ENCODE assay signal across 16 cellular contexts in the genomic region with DNA sequence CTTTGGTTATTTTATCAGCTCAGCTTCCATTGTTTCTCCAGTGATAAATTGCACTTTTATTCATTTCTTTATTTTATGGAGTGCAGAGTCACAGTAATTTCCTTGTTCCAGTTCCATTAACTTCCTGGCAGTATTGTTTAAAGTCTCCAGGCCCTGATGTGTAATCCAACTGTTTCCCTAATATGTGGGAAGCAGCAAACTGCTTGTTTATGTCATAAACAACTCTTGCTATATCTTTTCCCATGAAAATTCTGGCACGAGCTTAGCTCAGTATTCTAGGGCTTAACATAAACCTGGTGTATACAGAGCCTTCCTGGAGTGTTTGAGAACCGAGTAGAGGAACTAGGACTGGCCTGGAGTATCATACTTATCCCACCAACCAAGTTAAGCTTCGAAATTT.
A peak's percentile ranks its signal among the peaks of the same experiment; 100 is the strongest.
DNase-seq lines count a peak whose midpoint lies in the region; ATAC-seq and TF ChIP-seq lines count a peak whose summit lies in the region.
"Had no signal": no experiment of that assay in that cellular context is flagged by ENCODE, and none has a peak within 500 bp of the region (broad histone marks: within the 10 kb centered on the region; RNA-seq: fewer than 3 reads in every experiment).

No MANE protein-coding gene starts in this region.

- POLR2A ChIA-PET in OCI-LY7 (lab: Charles Lee): interaction anchor here (0.7 kb wide), 1 partner anchor 460 kb away, joined by 3 read pairs; no protein-coding TSS in a partner anchor
- POLR2A ChIA-PET in CD4-positive, alpha-beta T cell (lab: Charles Lee): no interaction called here

- no peak overlapping the region for H3K4me2 ChIP-seq in OCI-LY7 (ENCODE audit: low read length)

- no peak overlapping the region for H3K27ac ChIP-seq in OCI-LY7 (ENCODE audit: low read depth, low read length, poor library complexity, severe bottlenecking)
- no peak overlapping the region for H3K27ac ChIP-seq in CD4-positive, alpha-beta T cell (ENCODE audit: low read depth, low read length)

- no TSS peak for BruUV-seq in OCI-LY7 (replicated peaks; lab: Mats Ljungman, UMichigan)

- intact Hi-C loops in OCI-LY7 (cut with micrococcal nuclease; ENCODE audit: unreplicated experiment): no loop called here
- intact Hi-C loops in CD4-positive, alpha-beta T cell (cut with DNase I, micrococcal nuclease): no loop called here

- no peaks in the 10 kb centered on the region for H3K9me3 ChIP-seq in OCI-LY7 (ENCODE audit: low read length)
- H3K9me3 ChIP-seq in CD4-positive, alpha-beta T cell (ENCODE audit: control insufficient read depth, low read length): no peaks in the 10 kb centered on the region

- no peak for TF ChIP-seq CTCF in OCI-LY7 (conservative IDR thresholded peaks at IDR 0.05; ENCODE audit: low read length)
- no peak for TF ChIP-seq CTCF in CD4-positive, alpha-beta T cell (IDR thresholded peaks at IDR 0.05)

- no peak overlapping the region for H3K4me3 ChIP-seq in OCI-LY7 (ENCODE audit: low read depth, low read length, poor library complexity, severe bottlenecking)
- H3K4me3 ChIP-seq: K562 had no signal

- no peaks in the 10 kb centered on the region for H3K4me1 Mint-ChIP-seq in CD4-positive, alpha-beta T cell (ENCODE audit: low read depth)

- no peaks in the 10 kb centered on the region for H3K36me3 Mint-ChIP-seq in CD4-positive, alpha-beta T cell (ENCODE audit: low read depth)

- H3K27me3 ChIP-seq in CD4-positive, alpha-beta T cell (ENCODE audit: control insufficient read depth, insufficient read depth, low read length): peaks cover 3% of the 10 kb centered on the region

- no peaks in the 10 kb centered on the region for H3K4me1 ChIP-seq in OCI-LY7 (ENCODE audit: insufficient read depth, low read length, poor library complexity, severe bottlenecking)

- H3K4me3 Mint-ChIP-seq in CD4-positive, alpha-beta T cell: no peak overlapping the region

- no peak overlapping the region for H2AFZ ChIP-seq in OCI-LY7 (ENCODE audit: low read length)

- no peaks in the 10 kb centered on the region for H3K9me3 Mint-ChIP-seq in CD4-positive, alpha-beta T cell

- H3K27me3 Mint-ChIP-seq in CD4-positive, alpha-beta T cell: peaks cover 22% of the 10 kb centered on the region

- no peak for ATAC-seq in HG02588 (IDR thresholded peaks at IDR 0.05; ENCODE audit: unreplicated experiment)
- no peak for ATAC-seq in CD4-positive, alpha-beta T cell (ENCODE audit: poor library complexity)
- ATAC-seq: K562 had no signal

- H4K20me1 ChIP-seq in OCI-LY7 (ENCODE audit: insufficient read depth, low read length): no peaks in the 10 kb centered on the region

- H3K79me2 ChIP-seq in OCI-LY7 (ENCODE audit: insufficient read depth, low read depth, low read length): no peaks in the 10 kb centered on the region

- CTCF ChIA-PET in OCI-LY7 (lab: Charles Lee; ENCODE audit: unreplicated experiment): no interaction called here
- CTCF ChIA-PET in CD4-positive, alpha-beta T cell (lab: Charles Lee): interaction anchor here (1.2 kb wide), 1 partner anchor 30 kb away, joined by 3 read pairs; no protein-coding TSS in a partner anchor

- H3K9me2 ChIP-seq in OCI-LY7 (ENCODE audit: insufficient read depth, low read length): no peaks in the 10 kb centered on the region

- DNase-seq in H4 (ENCODE audit: low spot score): peak; percentile 49
- peak; percentile 65 for DNase-seq in dermis blood vessel endothelial cell
- DNase-seq in glomerular endothelial cell (ENCODE audit: extremely low read depth, low read depth, low spot score): peak; percentile 83
- peak; percentile 64 for DNase-seq in pulmonary artery endothelial cell (ENCODE audit: low read depth, low spot score)
- no peak for DNase-seq in OCI-LY7 (ENCODE audit: low spot score)
- no peak for DNase-seq in CD4-positive, alpha-beta T cell
- DNase-seq: ACHN, C1 segment of cervical spinal cord, DMS79, GOT3, NCI-H1105, NCI-H2081, OCI-M1, SHP77 had no signal

- H3K36me3 ChIP-seq in OCI-LY7 (ENCODE audit: insufficient read depth, low read length): no peaks in the 10 kb centered on the region

- no peak overlapping the region for H3K27ac Mint-ChIP-seq in CD4-positive, alpha-beta T cell

Comparison
In these comparisons a context has a peak if more than half of its experiments do, and no peak if none do; other contexts are left out.
1. DNase-seq: peak in H4 (single experiment), dermis blood vessel endothelial cell (single experiment), glomerular endothelial cell (single experiment) and pulmonary artery endothelial cell (single experiment); none in OCI-LY7 (single experiment) and CD4-positive, alpha-beta T cell (0 of 10).